27 cellular contexts compared by ENCODE assay signal in genomic region chr11:34625576-34625975, GRCh38. TPM values are rescaled to one million over a fixed set of nuclear protein-coding genes. Genes with fewer than 3 reads are reported as not detected.
DNase-seq lines count a peak whose midpoint lies in the region; ATAC-seq and TF ChIP-seq lines count a peak whose summit lies in the region.
"Had no signal": no experiment of that assay in that cellular context is flagged by ENCODE, and none has a peak within 500 bp of the region (broad histone marks: within the 10 kb centered on the region; RNA-seq: fewer than 3 reads in every experiment).

No MANE protein-coding gene starts in this region.

- H3K27ac Mint-ChIP-seq in MCF 10A (ENCODE audit: low read depth, unreplicated experiment): peak overlapping the region; percentile 57
- H3K27ac Mint-ChIP-seq: activated CD4-positive, alpha-beta T cell treated with anti-CD3 and anti-CD28 coated beads, Interleukin-2, amount 10 ng/mL, durations not matched to agents 24 days and 14 days; activated CD8-positive, alpha-beta memory T cell treated with anti-CD3 and anti-CD28 coated beads, Interleukin-2, amount 10 ng/mL, durations not matched to agents 7 days and 5 days; activated naive CD8-positive, alpha-beta T cell; IgD-negative memory B cell; T-helper 2 cell treated with Interferon-gamma antibody and Interleukin-4, amounts not matched to agents 5 μg/mL and 100 μg/mL, for 36 hours had no signal

- H2AFZ ChIP-seq in mammary epithelial cell (ENCODE audit: low read depth, low read length): no peak overlapping the region
- H2AFZ ChIP-seq: GM23248 had no signal

- POLR2A ChIA-PET in MCF 10A (lab: Yijun Ruan, JAX): interaction anchor here (0.7 kb wide), 2 partner anchors 11 to 120 kb away, joined by 3 read pairs; no protein-coding TSS in a partner anchor

- dilution Hi-C loops in mammary epithelial cell (cut with HindIII; ENCODE audit: low sequenced_read_pairs): no loop called here

- no peak overlapping the region for H3K4me2 ChIP-seq in mammary epithelial cell (ENCODE audit: insufficient read depth, low read depth, low read length)
- H3K4me2 ChIP-seq: A549 had no signal

- TF ChIP-seq CTCF in MCF 10A (IDR thresholded peaks at IDR 0.05; ENCODE audit: unreplicated experiment) (no peak), mammary epithelial cell (conservative IDR thresholded peaks at IDR 0.05 in 1 of 2, IDR thresholded peaks at IDR 0.05 in 1 of 2; ENCODE audit: extremely low read depth in 1 of 2, insufficient read depth in 1 of 2, low read depth in 1 of 2, low read length in 2 of 2) (no peak), colonic mucosa (IDR thresholded peaks at IDR 0.05) (no peak), vagina (IDR thresholded peaks at IDR 0.05) (no peak), brain microvascular endothelial cell (IDR thresholded peaks at IDR 0.05; ENCODE audit: low read depth, low read length, missing control alignments) (no peak)

- no peak for ATAC-seq in Right ventricle myocardium inferior
- no peak for ATAC-seq in HG03175 (IDR thresholded peaks at IDR 0.05; ENCODE audit: unreplicated experiment)
- ATAC-seq: A549, psoas muscle, SK-N-SH treated with all-trans-retinoic acid at 6 μM for 48 hours had no signal

- no peaks in the 10 kb centered on the region for H3K27me3 Mint-ChIP-seq in MCF 10A (ENCODE audit: insufficient read depth, unreplicated experiment)

- BruUV-seq in MCF 10A (replicated peaks; lab: Mats Ljungman, UMichigan): no TSS peak
- no TSS peak for BruUV-seq in mammary epithelial cell (replicated peaks; lab: Mats Ljungman, UMichigan)

- no peaks in the 10 kb centered on the region for H4K20me1 ChIP-seq in mammary epithelial cell (ENCODE audit: insufficient read depth, low read length)

- no peak overlapping the region for H3K4me3 Mint-ChIP-seq in MCF 10A (ENCODE audit: unreplicated experiment)
- H3K4me3 Mint-ChIP-seq: activated CD4-positive, alpha-beta T cell treated with anti-CD3 and anti-CD28 coated beads, Interleukin-2, amount 10 ng/mL, durations not matched to agents 24 days and 14 days; activated CD8-positive, alpha-beta memory T cell treated with anti-CD3 and anti-CD28 coated beads, Interleukin-2, amount 10 ng/mL, durations not matched to agents 7 days and 5 days; activated naive CD8-positive, alpha-beta T cell; T-helper 2 cell treated with Interferon-gamma antibody and Interleukin-4, amounts not matched to agents 5 μg/mL and 100 μg/mL, for 36 hours had no signal

- no peak overlapping the region for H3K27ac ChIP-seq in mammary epithelial cell (ENCODE audit: insufficient read depth, low read depth, low read length)
- peak overlapping the region; percentile 71 for H3K27ac ChIP-seq in colonic mucosa
- H3K27ac ChIP-seq in mucosa of rectum (ENCODE audit: low read depth in 2 of 2, low read length in 2 of 2): peak overlapping the region; percentile 69 to 90
- H3K27ac ChIP-seq in vagina: peak overlapping the region; percentile 51
- no peak overlapping the region for H3K27ac ChIP-seq in brain microvascular endothelial cell
- H3K27ac ChIP-seq: GM23248, psoas muscle, WERI-Rb-1 had no signal

- in situ Hi-C loops in mammary epithelial cell (cut with MboI; ENCODE audit: low sequenced_read_pairs in 2 of 2): no loop called here
- in situ Hi-C loops in brain microvascular endothelial cell (cut with HindIII; ENCODE audit: low pct_ligation_motif_present, low sequenced_read_pairs): no loop called here

- peaks cover 27% of the 10 kb centered on the region for H3K4me1 Mint-ChIP-seq in MCF 10A (ENCODE audit: insufficient read depth, unreplicated experiment)
- H3K4me1 Mint-ChIP-seq: activated CD4-positive, alpha-beta T cell treated with anti-CD3 and anti-CD28 coated beads, Interleukin-2, amount 10 ng/mL, durations not matched to agents 24 days and 14 days had no signal

- peaks cover 51% of the 10 kb centered on the region for H3K79me2 ChIP-seq in mammary epithelial cell (ENCODE audit: insufficient read depth, low read length)

- no peak overlapping the region for H3K4me3 ChIP-seq in mammary epithelial cell (replicated peaks in 1 of 3; ENCODE audit: insufficient read depth in 1 of 3, low read depth in 2 of 3, low read length in 3 of 3)
- H3K4me3 ChIP-seq in colonic mucosa: peak overlapping the region; percentile 43
- H3K4me3 ChIP-seq in mucosa of rectum (ENCODE audit: low read length in 2 of 2): peak overlapping the region; percentile 74 to 77
- H3K4me3 ChIP-seq in vagina: peak overlapping the region in 1 of 2 donors; percentile 39
- no peak overlapping the region for H3K4me3 ChIP-seq in brain microvascular endothelial cell (ENCODE audit: low read depth, low read length)
- H3K4me3 ChIP-seq: A549, GM23248, psoas muscle had no signal

- H3K9ac ChIP-seq in mammary epithelial cell (ENCODE audit: insufficient read depth, low read length) (no peak overlapping the region), colonic mucosa (ENCODE audit: low read depth in 2 of 2, low read length in 2 of 2) (peak overlapping the region; percentile 33 to 93), mucosa of rectum (ENCODE audit: low read depth in 1 of 2, low read length in 2 of 2) (peak overlapping the region; percentile 54 to 79)
- H3K9ac ChIP-seq: GM23248 had no signal

- H3K36me3 Mint-ChIP-seq in MCF 10A (ENCODE audit: insufficient read depth, unreplicated experiment): no peaks in the 10 kb centered on the region
- H3K36me3 Mint-ChIP-seq: activated naive CD8-positive, alpha-beta T cell had no signal

- no peaks in the 10 kb centered on the region for H3K27me3 ChIP-seq in mammary epithelial cell (ENCODE audit: insufficient read depth, low read length)
- H3K27me3 ChIP-seq in colonic mucosa: no peaks in the 10 kb centered on the region
- H3K27me3 ChIP-seq in mucosa of rectum (ENCODE audit: control insufficient read depth in 2 of 2, insufficient read depth in 2 of 2, low read length in 2 of 2): no peaks in the 10 kb centered on the region
- no peaks in the 10 kb centered on the region for H3K27me3 ChIP-seq in vagina
- H3K27me3 ChIP-seq in brain microvascular endothelial cell (replicated peaks): no peaks in the 10 kb centered on the region
- H3K27me3 ChIP-seq: BE2C had no signal

- H3K9me3 Mint-ChIP-seq in MCF 10A (ENCODE audit: unreplicated experiment): no peaks in the 10 kb centered on the region
- H3K9me3 Mint-ChIP-seq: activated CD4-positive, alpha-beta T cell treated with anti-CD3 and anti-CD28 coated beads, Interleukin-2, amount 10 ng/mL, durations not matched to agents 24 days and 14 days; T-helper 2 cell treated with Interferon-gamma antibody and Interleukin-4, amounts not matched to agents 5 μg/mL and 100 μg/mL, for 36 hours had no signal

- intact Hi-C loops in MCF 10A (cut with micrococcal nuclease) (no loop called here), mammary epithelial cell (cut with micrococcal nuclease) (no loop called here), colonic mucosa (cut with DNase I) (no loop called here), vagina (cut with DNase I) (no loop called here), Right ventricle myocardium inferior (cut with DNase I) (no loop called here)

- no peak for TF ChIP-seq POLR2A in vagina (IDR thresholded peaks at IDR 0.05)

- H3K4me1 ChIP-seq in mammary epithelial cell (ENCODE audit: insufficient read depth, low read length) (peaks cover 39% of the 10 kb centered on the region), colonic mucosa (no peaks in the 10 kb centered on the region), mucosa of rectum (ENCODE audit: control insufficient read depth in 2 of 2, insufficient read depth in 2 of 2, low read length in 2 of 2) (peaks cover 17 to 51% of the 10 kb centered on the region in 2 donors), vagina (peaks cover 11% of the 10 kb centered on the region)
- H3K4me1 ChIP-seq: BE2C, psoas muscle had no signal

- no peak for DNase-seq in MCF 10A (ENCODE audit: unreplicated experiment)
- no peak for DNase-seq in mammary epithelial cell
- no peak for DNase-seq in colonic mucosa
- no peak for DNase-seq in vagina (ENCODE audit: extremely low spot score in 2 of 2)
- DNase-seq in brain microvascular endothelial cell: no peak
- DNase-seq in Right ventricle myocardium inferior (ENCODE audit: missing footprints): no peak
- DNase-seq: activated CD4-positive, alpha-beta T cell treated with anti-CD3 and anti-CD28 coated beads, Interleukin-2, amount 10 ng/mL, durations not matched to agents 24 days and 14 days; activated CD8-positive, alpha-beta memory T cell treated with anti-CD3 and anti-CD28 coated beads, Interleukin-2, amount 10 ng/mL, durations not matched to agents 7 days and 5 days; BE2C; DMS53; effector CD8-positive, alpha-beta T cell; GDM1; GM23248; NCI-H1436 treated with DMSO at 0.1 percent for 48 hours; NCI-H510A treated with DMSO at 0.1 percent for 48 hours; psoas muscle; WERI-Rb-1 had no signal

- 100% methylated on average over 4 of the region's 4 CpGs for WGBS in mammary epithelial cell (ENCODE audit: low coverage, missing lambda C conversion rate)

- H3K36me3 ChIP-seq in mammary epithelial cell (ENCODE audit: insufficient read depth, low read length): no peaks in the 10 kb centered on the region
- no peaks in the 10 kb centered on the region for H3K36me3 ChIP-seq in colonic mucosa
- H3K36me3 ChIP-seq in mucosa of rectum (ENCODE audit: control insufficient read depth in 2 of 2, insufficient read depth in 2 of 2, low read length in 2 of 2): peaks cover 0 to 6% of the 10 kb centered on the region in 2 donors
- no peaks in the 10 kb centered on the region for H3K36me3 ChIP-seq in vagina
- no peaks in the 10 kb centered on the region for H3K36me3 ChIP-seq in brain microvascular endothelial cell (replicated peaks)
- H3K36me3 ChIP-seq: BE2C, WERI-Rb-1 had no signal

- CTCF ChIA-PET in MCF 10A (lab: Yijun Ruan, JAX): interaction anchor here (0.7 kb wide), 1 partner anchor 40 kb away, joined by 4 read pairs; no protein-coding TSS in a partner anchor
- CTCF ChIA-PET in mammary epithelial cell (lab: Charles Lee; ENCODE audit: low non-redundant PET): interaction anchor here (0.6 kb wide), 1 partner anchor 40 kb away, joined by 3 read pairs; no protein-coding TSS in a partner anchor

- no peaks in the 10 kb centered on the region for H3K9me3 ChIP-seq in mammary epithelial cell (replicated peaks; ENCODE audit: insufficient read depth, low read length)
- no peaks in the 10 kb centered on the region for H3K9me3 ChIP-seq in colonic mucosa
- H3K9me3 ChIP-seq in mucosa of rectum (ENCODE audit: control insufficient read depth in 2 of 2, low read length in 2 of 2): no peaks in the 10 kb centered on the region
- no peaks in the 10 kb centered on the region for H3K9me3 ChIP-seq in vagina
- H3K9me3 ChIP-seq: A549, BE2C, psoas muscle had no signal

RNA-seq across cellular contexts. Expression of gene EHF, which starts 4.7 kb away (rescaled TPM):
- total RNA-seq in MCF 10A (2022): 0.54 and 1.1 TPM in 2 replicates
- total RNA-seq in mammary epithelial cell: 10 to 100 TPM in 1 of 2 donors, 1 to 10 TPM in 1; 9.7 to 41.9 TPM
- 6.4 TPM for polyA plus RNA-seq in mammary epithelial cell
- 5.1 TPM for polyA minus RNA-seq in mammary epithelial cell
- total RNA-seq in colonic mucosa: 100 to 1,000 TPM; 289 to 316 TPM
- 121 TPM for total RNA-seq in vagina
- 2.9 TPM for total RNA-seq in Right ventricle myocardium inferior
- total RNA-seq: activated CD4-positive, alpha-beta T cell treated with anti-CD3 and anti-CD28 coated beads, Interleukin-2, amount 10 ng/mL, durations not matched to agents 24 days and 14 days; chondrocyte; glomerular endothelial cell; GM23248; lung microvascular endothelial cell had no signal
- polyA plus RNA-seq: GM23248, IgD-negative memory B cell had no signal

Comparison
In these comparisons a context has a peak if more than half of its experiments do, and no peak if none do; other contexts are left out.
1. H3K27ac ChIP-seq: peak in colonic mucosa (single experiment), mucosa of rectum (2 of 2) and vagina (single experiment); none in mammary epithelial cell (single experiment) and brain microvascular endothelial cell (single experiment).
2. H3K4me3 ChIP-seq: peak in colonic mucosa (single experiment) and mucosa of rectum (2 of 2); none in mammary epithelial cell (0 of 3) and brain microvascular endothelial cell (single experiment).